Comparison of ENCODE assay signal across 8 cellular contexts in genomic region chr16:12803203-12804093, GRCh38. TPM values are rescaled to one million over a fixed set of nuclear protein-coding genes. Genes with fewer than 3 reads are reported as not detected.
DNase-seq lines count a peak whose midpoint lies in the region; ATAC-seq and TF ChIP-seq lines count a peak whose summit lies in the region.

TSS of gene CPPED1 (minus strand) at chr16:12803887. CDS start at chr16:12803776, 111 bp downstream.

- peak within 1 kb of the TSS; percentile 77 for H3K4me3 ChIP-seq in BLaER1
- H3K4me3 ChIP-seq in lower lobe of right lung: peak within 1 kb of the TSS; percentile 77

- H3K4me1 ChIP-seq in BLaER1: peaks cover 22% of the 10 kb centered on the region
- H3K4me1 ChIP-seq in lower lobe of right lung: peaks cover 35% of the 10 kb centered on the region

- H3K27me3 ChIP-seq in BLaER1 (no peaks in the 10 kb centered on the region), lower lobe of right lung (ENCODE audit: low read depth) (no peaks in the 10 kb centered on the region)

- ATAC-seq in GM19328 (IDR thresholded peaks at IDR 0.05; ENCODE audit: unreplicated experiment) (peak; percentile 80), HG03469 (IDR thresholded peaks at IDR 0.05; ENCODE audit: unreplicated experiment) (peak; percentile 63), lower lobe of right lung (peak; percentile 98)
- peak; percentile 93 for ATAC-seq in activated CD8-positive, alpha-beta T cell treated with anti-CD3 and anti-CD28 coated beads for 36 hours

- peak within 1 kb of the TSS; percentile 82 for H3K9ac ChIP-seq in BLaER1

- CTCF ChIA-PET in activated CD8-positive, alpha-beta T cell treated with anti-CD3 and anti-CD28 coated beads for 36 hours (lab: Charles Lee): interaction anchor here (0.6 to 1.1 kb wide), 3 partner anchors 16 to 230 kb away, joined by 3 read pairs; no protein-coding TSS in a partner anchor

- H3K4me2 ChIP-seq in BLaER1: peak within 1 kb of the TSS; percentile 80

- H3K4me1 Mint-ChIP-seq in activated CD8-positive, alpha-beta T cell treated with anti-CD3 and anti-CD28 coated beads for 36 hours (ENCODE audit: low read depth): peaks cover 31% of the 10 kb centered on the region

- no peaks in the 10 kb centered on the region for H3K36me3 ChIP-seq in BLaER1
- no peaks in the 10 kb centered on the region for H3K36me3 ChIP-seq in lower lobe of right lung

- no peaks in the 10 kb centered on the region for H3K9me3 Mint-ChIP-seq in activated CD8-positive, alpha-beta T cell treated with anti-CD3 and anti-CD28 coated beads for 36 hours

- H3K9me3 ChIP-seq in BLaER1: no peaks in the 10 kb centered on the region
- no peaks in the 10 kb centered on the region for H3K9me3 ChIP-seq in lower lobe of right lung

- H3K36me3 Mint-ChIP-seq in activated CD8-positive, alpha-beta T cell treated with anti-CD3 and anti-CD28 coated beads for 36 hours (ENCODE audit: low read depth): peaks cover 7% of the 10 kb centered on the region

- H3K27ac Mint-ChIP-seq in activated CD8-positive, alpha-beta T cell treated with anti-CD3 and anti-CD28 coated beads for 36 hours: peak within 1 kb of the TSS; percentile 93

- H4K20me1 ChIP-seq in BLaER1: no peaks in the 10 kb centered on the region

- peaks cover 2% of the 10 kb centered on the region for H3K27me3 Mint-ChIP-seq in activated CD8-positive, alpha-beta T cell treated with anti-CD3 and anti-CD28 coated beads for 36 hours

- H3K4me3 Mint-ChIP-seq in activated CD8-positive, alpha-beta T cell treated with anti-CD3 and anti-CD28 coated beads for 36 hours: peak within 1 kb of the TSS; percentile 94

- H3K27ac ChIP-seq in BLaER1 (peak within 1 kb of the TSS; percentile 83), lower lobe of right lung (peak within 1 kb of the TSS; percentile 90)

- no peak for TF ChIP-seq CTCF in activated CD8-positive, alpha-beta T cell treated with anti-CD3 and anti-CD28 coated beads for 36 hours (IDR thresholded peaks at IDR 0.05)
- no peak for TF ChIP-seq CTCF in lower lobe of right lung (IDR thresholded peaks at IDR 0.05)

- POLR2A ChIA-PET in activated CD8-positive, alpha-beta T cell treated with anti-CD3 and anti-CD28 coated beads for 36 hours (lab: Charles Lee): interaction anchor here (0.6 to 1.4 kb wide), 7 partner anchors 9 to 264 kb away, joined by 3 to 6 read pairs (median 3); no protein-coding TSS in a partner anchor

- intact Hi-C loops in activated CD8-positive, alpha-beta T cell treated with anti-CD3 and anti-CD28 coated beads for 36 hours (cut with micrococcal nuclease): no loop called here
- intact Hi-C loops in lower lobe of right lung (cut with DNase I): no loop called here

- DNase-seq in NCI-H774 (lab: John Stamatoyannopoulos, UW) (peak; percentile 86), ecto neural progenitor cell (ENCODE audit: low spot score) (peak; percentile 93), lower lobe of right lung (peak; percentile 98)
- DNase-seq in activated CD8-positive, alpha-beta T cell treated with anti-CD3 and anti-CD28 coated beads for 36 hours: peak; percentile 95
- DNase-seq in stimulated activated CD4-positive, alpha-beta T cell treated with anti-CD3 and anti-CD28 coated beads, Interleukin-4, amount 100 ng/mL, for 48 hours (ENCODE audit: low read depth in 2 of 2): peak; percentile 85 to 88

RNA-seq across cellular contexts. Expression of gene CPPED1, which starts in this region (rescaled TPM):
- total RNA-seq in activated CD8-positive, alpha-beta T cell treated with anti-CD3 and anti-CD28 coated beads for 36 hours: 1 to 10 TPM; 5.0 to 5.7 TPM
- total RNA-seq in lower lobe of right lung: 33.0 TPM

Comparison
In these comparisons a context has a peak if more than half of its experiments do, and no peak if none do; other contexts are left out.
1. Peak in every context shown above with its lines: DNase-seq, ATAC-seq, H3K4me3 ChIP-seq and H3K27ac ChIP-seq.